ENCODE assay signal across 17 cellular contexts in the genomic region with DNA sequence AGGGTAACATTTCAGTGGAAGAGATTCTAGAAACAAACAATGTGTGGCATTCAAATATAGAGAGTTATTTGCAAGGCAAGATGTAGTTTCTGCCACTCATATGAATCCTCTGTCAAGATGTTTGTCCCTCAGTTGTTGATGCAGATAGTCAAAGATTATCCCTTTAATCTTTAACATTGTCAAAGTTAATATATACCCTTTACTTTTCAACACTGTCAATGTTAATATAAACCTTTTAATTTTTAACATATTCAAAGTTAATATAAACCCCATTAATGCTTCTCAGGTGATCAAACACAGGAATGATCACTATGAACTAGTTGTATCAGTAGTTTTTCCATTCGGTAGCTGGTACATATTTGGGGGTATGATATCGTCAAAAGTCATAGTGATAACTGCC.
"Had no signal": no experiment of that assay in that cellular context is flagged by ENCODE, and none has a peak within 500 bp of the region (broad histone marks: within the 10 kb centered on the region; RNA-seq: fewer than 3 reads in every experiment).

No MANE protein-coding gene starts in this region.

- H3K27ac Mint-ChIP-seq: activated B cell treated with CpG ODN at 0.5 μM for 24 hours; activated CD8-positive, alpha-beta T cell treated with anti-CD3 and anti-CD28 coated beads for 36 hours; activated naive CD8-positive, alpha-beta T cell treated with anti-CD3 and anti-CD28 coated beads for 36 hours; activated T-cell treated with anti-CD3 and anti-CD28 coated beads, Interleukin-2, amount 50 U/mL, for 72 hours; brain; natural killer cell; stimulated activated memory B cell treated with anti-CD40 and anti-IgM and Interleukin-4, amounts not matched to agents 10 μg/mL and 1 μg/mL and 100 μg/mL, for 72 hours had no signal

- H3K27me3 Mint-ChIP-seq: activated B cell treated with CpG ODN at 0.5 μM for 24 hours; stimulated activated memory B cell treated with anti-CD40 and anti-IgM and Interleukin-4, amounts not matched to agents 10 μg/mL and 1 μg/mL and 100 μg/mL, for 72 hours had no signal

- ATAC-seq: activated CD8-positive, alpha-beta T cell treated with anti-CD3 and anti-CD28 coated beads for 36 hours; activated T-cell treated with anti-CD3 and anti-CD28 coated beads, Interleukin-2, amount 50 U/mL, for 72 hours; natural killer cell; stimulated activated memory B cell treated with anti-CD40 and anti-IgM and Interleukin-4, amounts not matched to agents 10 μg/mL and 1 μg/mL and 100 μg/mL, for 72 hours had no signal

- H3K4me3 Mint-ChIP-seq: activated B cell treated with CpG ODN at 0.5 μM for 24 hours; activated CD8-positive, alpha-beta T cell treated with anti-CD3 and anti-CD28 coated beads for 36 hours; activated naive CD8-positive, alpha-beta T cell treated with anti-CD3 and anti-CD28 coated beads for 36 hours; activated T-cell treated with anti-CD3 and anti-CD28 coated beads, Interleukin-2, amount 50 U/mL, for 72 hours; brain; natural killer cell; stimulated activated memory B cell treated with anti-CD40 and anti-IgM and Interleukin-4, amounts not matched to agents 10 μg/mL and 1 μg/mL and 100 μg/mL, for 72 hours had no signal

- H3K9me3 Mint-ChIP-seq: activated B cell treated with CpG ODN at 0.5 μM for 24 hours; activated CD8-positive, alpha-beta T cell treated with anti-CD3 and anti-CD28 coated beads for 36 hours; activated naive CD8-positive, alpha-beta T cell treated with anti-CD3 and anti-CD28 coated beads for 36 hours; activated T-cell treated with anti-CD3 and anti-CD28 coated beads, Interleukin-2, amount 50 U/mL, for 72 hours; natural killer cell; stimulated activated memory B cell treated with anti-CD40 and anti-IgM and Interleukin-4, amounts not matched to agents 10 μg/mL and 1 μg/mL and 100 μg/mL, for 72 hours had no signal

- DNase-seq: activated B cell treated with CpG ODN at 0.5 μM for 24 hours; activated CD4-positive, alpha-beta T cell treated with anti-CD3 and anti-CD28 coated beads for 48 hours; activated CD8-positive, alpha-beta memory T cell treated with anti-CD3 and anti-CD28 coated beads, Interleukin-2, amount 50 U/mL, for 4 hours; activated CD8-positive, alpha-beta T cell treated with anti-CD3 and anti-CD28 coated beads for 36 hours; activated naive CD8-positive, alpha-beta T cell treated with anti-CD3 and anti-CD28 coated beads for 36 hours; activated T-cell treated with anti-CD3 and anti-CD28 coated beads, Interleukin-2, amount 50 U/mL, for 72 hours; central memory CD4-positive, alpha-beta T cell; colonic mucosa; hippocampal formation; mesendoderm; natural killer cell; posterior cingulate gyrus; stimulated activated CD4-positive, alpha-beta T cell treated with anti-CD3 and anti-CD28 coated beads, Interleukin-2, amount 100 ng/mL, for 48 hours had no signal

- FAIRE-seq: endometrium, TTC549 had no signal

- H3K36me3 Mint-ChIP-seq: brain; natural killer cell; stimulated activated memory B cell treated with anti-CD40 and anti-IgM and Interleukin-4, amounts not matched to agents 10 μg/mL and 1 μg/mL and 100 μg/mL, for 72 hours had no signal
